Comparison of ENCODE assay signal across 8 cellular contexts in the genomic region with DNA sequence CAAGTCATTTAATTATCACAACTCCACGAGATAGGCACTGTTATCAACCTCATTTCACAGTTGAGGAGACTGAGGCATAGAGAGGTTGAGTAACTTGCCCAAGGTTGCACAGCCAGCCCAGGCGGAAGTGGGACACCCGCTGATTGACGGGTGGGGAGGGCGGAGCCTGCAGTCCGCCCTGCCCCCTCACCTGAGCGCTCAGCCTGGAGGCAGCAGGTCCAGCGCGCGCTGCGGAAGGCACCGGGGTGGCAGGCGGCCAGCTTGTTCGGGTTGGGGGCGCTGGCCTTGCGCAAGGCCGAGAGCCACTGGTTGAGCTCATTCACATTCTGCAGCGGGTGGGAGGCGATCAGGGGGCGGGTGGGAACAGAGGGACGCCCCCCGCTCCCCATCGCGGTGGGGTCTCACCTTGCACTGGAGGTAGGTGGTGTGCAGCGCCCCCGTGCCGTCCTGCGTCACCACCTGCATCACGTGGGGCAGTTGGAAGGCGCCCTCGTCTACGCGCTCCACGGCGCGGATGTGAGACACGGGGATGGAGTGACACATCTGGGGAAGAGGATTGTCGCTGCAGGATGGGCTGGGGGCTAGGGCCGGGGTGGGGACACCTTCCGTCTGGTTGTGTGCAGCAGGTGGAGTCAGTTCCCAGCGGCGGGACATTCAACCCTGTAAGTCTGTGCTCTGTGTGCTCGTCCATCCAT.
DNase-seq lines count a peak whose midpoint lies in the region; ATAC-seq lines count a peak whose summit lies in the region.

No MANE protein-coding gene starts in this region.

- peak; percentile 48 to 53 for DNase-seq in activated CD4-positive, alpha-beta T cell treated with anti-CD3 and anti-CD28 coated beads for 24 hours (ENCODE audit: low read depth in 2 of 2)
- DNase-seq in ecto neural progenitor cell (ENCODE audit: low spot score) (peak; percentile 76), AG20443 (ENCODE audit: low spot score) (no peak), HUDEP-2 (lab: John Stamatoyannopoulos, UW; ENCODE audit: unreplicated experiment in 76 of 76) (no peak), 8988T (no peak)
- DNase-seq in stimulated activated CD4-positive, alpha-beta T cell treated with anti-CD3 and anti-CD28 coated beads, Interleukin-15, amount 100 ng/mL, for 1 hour (ENCODE audit: low read depth in 1 of 2, low spot score in 1 of 2) = peak; percentile 40 to 53

- ATAC-seq in GM19035 (IDR thresholded peaks at IDR 0.05; ENCODE audit: unreplicated experiment) (peak; percentile 46), GM19452 (IDR thresholded peaks at IDR 0.05; ENCODE audit: unreplicated experiment) (no peak)

Comparison
In these comparisons a context has a peak if more than half of its experiments do, and no peak if none do; other contexts are left out.
1. DNase-seq: peak in activated CD4-positive, alpha-beta T cell treated with anti-CD3 and anti-CD28 coated beads for 24 hours (2 of 2), ecto neural progenitor cell (single experiment) and stimulated activated CD4-positive, alpha-beta T cell treated with anti-CD3 and anti-CD28 coated beads, Interleukin-15, amount 100 ng/mL, for 1 hour (2 of 2); none in AG20443 (single experiment), HUDEP-2 (0 of 76) and 8988T (single experiment).